Comparison of ENCODE assay signal across 9 cellular contexts in the genomic region with DNA sequence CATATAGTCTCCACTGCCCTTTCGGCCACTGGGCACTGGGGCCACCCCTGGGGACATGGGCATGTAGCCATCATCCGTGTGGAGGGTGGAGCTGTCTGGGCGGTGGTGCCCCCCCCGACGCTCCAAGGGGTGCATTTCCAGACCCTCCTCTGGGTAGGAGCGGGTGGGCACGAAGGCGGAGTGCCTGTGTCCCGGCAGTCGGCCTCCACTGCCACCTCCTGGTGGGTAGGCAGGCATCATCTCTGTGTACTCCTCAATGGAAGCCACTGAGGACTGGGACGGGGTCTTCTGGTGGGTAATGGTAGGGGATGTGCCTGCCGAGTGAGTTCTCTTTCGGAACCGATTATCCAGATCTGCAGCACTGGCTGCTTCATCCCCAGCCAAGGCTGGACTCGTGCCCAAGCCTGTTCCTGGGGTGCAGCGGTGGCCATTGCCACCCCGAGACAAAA. TPM values are rescaled to one million over a fixed set of nuclear protein-coding genes. Genes with fewer than 3 reads are reported as not detected.
DNase-seq lines count a peak whose midpoint lies in the region; ATAC-seq, FAIRE-seq and TF ChIP-seq lines count a peak whose summit lies in the region.
"Had no signal": no experiment of that assay in that cellular context is flagged by ENCODE, and none has a peak within 500 bp of the region (broad histone marks: within the 10 kb centered on the region; RNA-seq: fewer than 3 reads in every experiment).

No MANE protein-coding gene starts in this region.

- intact Hi-C loops in kidney (cut with DNase I) = loop anchor here (10.0 kb wide), 1 partner anchor 142 kb away; no protein-coding TSS in a partner anchor
- intact Hi-C loops in spleen (cut with DNase I; ENCODE audit: low total_unique reads) = no loop called here

- H3K4me1 ChIP-seq in kidney (ENCODE audit: control insufficient read depth in 1 of 2, insufficient read depth in 1 of 2, low read depth in 1 of 2, low read length in 2 of 2) (peaks cover 12 to 29% of the 10 kb centered on the region in 2 donors), upper lobe of left lung (peaks cover 32 to 89% (median 62%) of the 10 kb centered on the region in 4 donors), spleen (peaks cover 10 to 95% (median 53%) of the 10 kb centered on the region in 6 donors)

- H3K27me3 ChIP-seq in upper lobe of left lung (no peaks in the 10 kb centered on the region), spleen (replicated peaks in 1 of 7) (peaks cover 0 to 56% (median 23%) of the 10 kb centered on the region in 7 donors)

- peaks cover 16% of the 10 kb centered on the region for H3K36me3 Mint-ChIP-seq in activated T-cell treated with anti-CD3 and anti-CD28 coated beads, Interleukin-2, amount 50 U/mL, for 24 hours (ENCODE audit: low read depth)
- no peaks in the 10 kb centered on the region for H3K36me3 Mint-ChIP-seq in activated T-helper 17 cell treated with anti-CD3 and anti-CD28 coated beads, Interleukin-2, amount 50 U/mL, for 72 hours (ENCODE audit: low read depth)
- H3K36me3 Mint-ChIP-seq: activated naive CD4-positive, alpha-beta T cell treated with anti-CD3 and anti-CD28 coated beads, Interleukin-2, amount 50 U/mL, for 72 hours had no signal

- H3K36me3 ChIP-seq in kidney (ENCODE audit: control insufficient read depth in 1 of 2, insufficient read depth in 2 of 2, low read length in 2 of 2) = no peaks in the 10 kb centered on the region
- peaks cover 0 to 4% (median 0%) of the 10 kb centered on the region in 4 donors for H3K36me3 ChIP-seq in upper lobe of left lung
- H3K36me3 ChIP-seq in spleen = no peaks in the 10 kb centered on the region

- H3K27ac ChIP-seq in kidney (ENCODE audit: low read depth in 2 of 2, low read length in 2 of 2) = peak overlapping the region in 1 of 2 donors; percentile 33
- H3K27ac ChIP-seq in upper lobe of left lung = peak overlapping the region; percentile 68 to 90 (median 88)
- H3K27ac ChIP-seq in spleen = peak overlapping the region in 3 of 8 donors; percentile 61 to 94 (median 66)

- H3K4me3 Mint-ChIP-seq in activated T-cell treated with anti-CD3 and anti-CD28 coated beads, Interleukin-2, amount 50 U/mL, for 24 hours = no peak overlapping the region
- H3K4me3 Mint-ChIP-seq in activated T-helper 17 cell treated with anti-CD3 and anti-CD28 coated beads, Interleukin-2, amount 50 U/mL, for 72 hours = peak overlapping the region; percentile 74

- H3K9me3 Mint-ChIP-seq in activated T-cell treated with anti-CD3 and anti-CD28 coated beads, Interleukin-2, amount 50 U/mL, for 24 hours = no peaks in the 10 kb centered on the region
- H3K9me3 Mint-ChIP-seq in activated T-helper 17 cell treated with anti-CD3 and anti-CD28 coated beads, Interleukin-2, amount 50 U/mL, for 72 hours = no peaks in the 10 kb centered on the region
- H3K9me3 Mint-ChIP-seq: activated naive CD4-positive, alpha-beta T cell treated with anti-CD3 and anti-CD28 coated beads, Interleukin-2, amount 50 U/mL, for 72 hours had no signal

- H3K4me1 Mint-ChIP-seq in activated T-cell treated with anti-CD3 and anti-CD28 coated beads, Interleukin-2, amount 50 U/mL, for 24 hours (ENCODE audit: low read depth) = peaks cover 52% of the 10 kb centered on the region
- H3K4me1 Mint-ChIP-seq in activated T-helper 17 cell treated with anti-CD3 and anti-CD28 coated beads, Interleukin-2, amount 50 U/mL, for 72 hours = peaks cover 12% of the 10 kb centered on the region

- H3K9ac ChIP-seq in kidney (ENCODE audit: low read length in 2 of 2) = peak overlapping the region in 1 of 2 donors; percentile 34

- TF ChIP-seq CTCF in kidney (IDR thresholded peaks at IDR 0.05; ENCODE audit: borderline replicate concordance, extremely low read depth, insufficient read depth) (peak; percentile 23), upper lobe of left lung (IDR thresholded peaks at IDR 0.05) (peak in 4 of 6 experiments; percentile 31 to 52 (median 46)), spleen (IDR thresholded peaks at IDR 0.05 in 8 of 11, conservative IDR thresholded peaks at IDR 0.05 in 3 of 11) (peak in 2 of 11 experiments; percentile 29 to 46)

- 50 to 84% methylated on average over 9 to 17 of the region's 17 CpGs for WGBS in upper lobe of left lung, 2 donors
- WGBS in spleen, 5 donors = 81 to 89% (median 86%) methylated on average over 7 to 17 of the region's 17 CpGs

- DNase-seq in activated T-cell treated with anti-CD3 and anti-CD28 coated beads, Interleukin-2, amount 50 U/mL, for 24 hours = peak; percentile 29
- DNase-seq in activated T-cell treated with anti-CD3 and anti-CD28 coated beads for 4 hours (no peak), kidney (peak; percentile 84), upper lobe of left lung (peak; percentile 23 to 53), spleen (no peak)
- no peak for DNase-seq in stimulated activated CD4-positive, alpha-beta T cell treated with anti-CD3 and anti-CD28 coated beads, Interleukin-4, amount 100 ng/mL, for 4 hours

- TF ChIP-seq POLR2A in upper lobe of left lung (IDR thresholded peaks at IDR 0.05) (no peak), spleen (IDR thresholded peaks at IDR 0.05) (no peak)

- H3K27me3 Mint-ChIP-seq in activated T-cell treated with anti-CD3 and anti-CD28 coated beads, Interleukin-2, amount 50 U/mL, for 24 hours = no peaks in the 10 kb centered on the region
- H3K27me3 Mint-ChIP-seq in activated T-helper 17 cell treated with anti-CD3 and anti-CD28 coated beads, Interleukin-2, amount 50 U/mL, for 72 hours = no peaks in the 10 kb centered on the region

- H3K4me3 ChIP-seq in kidney (ENCODE audit: low read length in 2 of 2) (peak overlapping the region; percentile 23 to 48), upper lobe of left lung (peak overlapping the region in 3 of 4 donors; percentile 58 to 91 (median 82)), spleen (peak overlapping the region in 2 of 8 donors; percentile 65 to 86)

- no peak for TF ChIP-seq EP300 in upper lobe of left lung (IDR thresholded peaks at IDR 0.05)

- H3K9me3 ChIP-seq in kidney (ENCODE audit: control insufficient read depth in 1 of 2, low read length in 2 of 2) (no peaks in the 10 kb centered on the region), upper lobe of left lung (no peaks in the 10 kb centered on the region), spleen (no peaks in the 10 kb centered on the region)

- H3K27ac Mint-ChIP-seq in activated T-cell treated with anti-CD3 and anti-CD28 coated beads, Interleukin-2, amount 50 U/mL, for 24 hours = no peak overlapping the region
- no peak overlapping the region for H3K27ac Mint-ChIP-seq in activated T-helper 17 cell treated with anti-CD3 and anti-CD28 coated beads, Interleukin-2, amount 50 U/mL, for 72 hours
- H3K27ac Mint-ChIP-seq: activated naive CD4-positive, alpha-beta T cell treated with anti-CD3 and anti-CD28 coated beads, Interleukin-2, amount 50 U/mL, for 72 hours had no signal

- FAIRE-seq in kidney (lab: Jason Lieb, UNC) = no peak

- ATAC-seq in activated T-helper 17 cell treated with anti-CD3 and anti-CD28 coated beads, Interleukin-2, amount 50 U/mL, for 72 hours (replicated peaks) = no peak
- no peak for ATAC-seq in upper lobe of left lung (ENCODE audit: low FRiP score in 2 of 2)
- no peak for ATAC-seq in GM21529 (IDR thresholded peaks at IDR 0.05; ENCODE audit: unreplicated experiment)
- ATAC-seq: activated naive CD4-positive, alpha-beta T cell treated with anti-CD3 and anti-CD28 coated beads, Interleukin-2, amount 50 U/mL, for 72 hours had no signal

RNA-seq across cellular contexts. Expression of gene IRS1, which starts 2.8 kb away (rescaled TPM):
- total RNA-seq in activated T-helper 17 cell treated with anti-CD3 and anti-CD28 coated beads, Interleukin-2, amount 50 U/mL, for 72 hours = 1 to 10 TPM in 1 of 2 donors, under 1 TPM in 1; 0.77 to 2.1 TPM
- 13.4 TPM for total RNA-seq in kidney
- polyA plus RNA-seq in kidney (ENCODE audit: insufficient read depth, low read depth, low replicate concordance) = 4.5 TPM
- 10 to 100 TPM in 5 of 6 donors, 1 to 10 TPM in 1; 9.3 to 14.3 (median 12.4) TPM for total RNA-seq in upper lobe of left lung
- total RNA-seq in spleen = 10 to 100 TPM in 2 of 7 donors, 1 to 10 TPM in 5; 6.2 to 11.6 (median 9.3) TPM
- polyA plus RNA-seq in spleen = 1 to 10 TPM in 2 of 3 donors, under 1 TPM in 1; 0.89 to 1.5 (median 1.2) TPM

RNA-seq across cellular contexts. Expression of gene RHBDD1, which starts 39.0 kb away (rescaled TPM):
- total RNA-seq in activated T-helper 17 cell treated with anti-CD3 and anti-CD28 coated beads, Interleukin-2, amount 50 U/mL, for 72 hours = 10 to 100 TPM; 35.5 to 57.1 TPM
- 49.9 TPM for total RNA-seq in kidney
- polyA plus RNA-seq in kidney (ENCODE audit: insufficient read depth, low read depth, low replicate concordance) = 8.3 TPM
- total RNA-seq in upper lobe of left lung = 10 to 100 TPM in 5 of 6 donors, 1 to 10 TPM in 1; 2.6 to 40.2 (median 14.5) TPM
- total RNA-seq in spleen = 10 to 100 TPM; 27.1 to 67.5 (median 51.2) TPM
- 1 to 10 TPM; 6.1 to 8.0 (median 7.6) TPM for polyA plus RNA-seq in spleen

Comparison
In these comparisons a context has a peak if more than half of its experiments do, and no peak if none do; other contexts are left out.
1. DNase-seq: peak in activated T-cell treated with anti-CD3 and anti-CD28 coated beads, Interleukin-2, amount 50 U/mL, for 24 hours (single experiment), kidney (single experiment) and upper lobe of left lung (2 of 2); none in activated T-cell treated with anti-CD3 and anti-CD28 coated beads for 4 hours (single experiment), stimulated activated CD4-positive, alpha-beta T cell treated with anti-CD3 and anti-CD28 coated beads, Interleukin-4, amount 100 ng/mL, for 4 hours (0 of 2) and spleen (single experiment).